3 cellular contexts compared by ENCODE assay signal in the genomic region with DNA sequence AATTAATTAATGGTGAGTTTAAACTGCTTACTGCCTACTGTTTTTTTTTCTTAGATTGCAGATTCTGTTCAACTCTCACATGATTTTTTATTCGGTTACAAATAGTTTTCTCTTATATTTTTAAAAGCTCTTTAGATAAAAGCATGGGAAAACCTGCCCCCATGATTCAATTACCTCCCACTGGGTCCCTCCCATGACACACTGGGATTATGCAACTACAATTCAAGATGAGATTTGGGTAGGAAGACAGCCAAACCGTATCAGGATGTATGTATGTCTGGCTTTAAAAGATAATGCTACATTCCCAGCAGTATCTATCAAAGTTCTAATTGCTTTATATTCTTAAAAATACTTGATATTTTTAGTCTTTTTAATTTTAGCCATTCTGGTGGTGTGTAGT.
TF ChIP-seq lines count a peak whose summit lies in the region.

No MANE protein-coding gene starts in this region.

TF ChIP-seq in SK-N-SH treated with all-trans-retinoic acid at 6 μM for 48 hours, 23 proteins besides CTCF, POLR2A, EP300 and RAD21 (continued from another document):
- no peak for TF ChIP-seq ZFP3 (CRISPR knock-in tag; IDR thresholded peaks at IDR 0.05)
- TF ChIP-seq BACH2 (CRISPR knock-in tag; IDR thresholded peaks at IDR 0.05; ENCODE audit: borderline replicate concordance): no peak
- 0 out of 2 replicates have a peak, but pooled peaks have one; percentile 13 for TF ChIP-seq ISL1 (CRISPR knock-in tag; IDR thresholded peaks at IDR 0.05)

TF ChIP-seq in SK-N-SH, 30 proteins besides CTCF, POLR2A, EP300 and RAD21 (continued from another document):
- TF ChIP-seq, protein P1, sequence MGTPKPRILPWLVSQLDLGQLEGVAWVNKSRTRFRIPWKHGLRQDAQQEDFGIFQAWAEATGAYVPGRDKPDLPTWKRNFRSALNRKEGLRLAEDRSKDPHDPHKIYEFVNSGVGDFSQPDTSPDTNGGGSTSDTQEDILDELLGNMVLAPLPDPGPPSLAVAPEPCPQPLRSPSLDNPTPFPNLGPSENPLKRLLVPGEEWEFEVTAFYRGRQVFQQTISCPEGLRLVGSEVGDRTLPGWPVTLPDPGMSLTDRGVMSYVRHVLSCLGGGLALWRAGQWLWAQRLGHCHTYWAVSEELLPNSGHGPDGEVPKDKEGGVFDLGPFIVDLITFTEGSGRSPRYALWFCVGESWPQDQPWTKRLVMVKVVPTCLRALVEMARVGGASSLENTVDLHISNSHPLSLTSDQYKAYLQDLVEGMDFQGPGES (IDR thresholded peaks at IDR 0.05; ENCODE audit: low read depth, low read length): no peak
- no peak for TF ChIP-seq GATA2 (CRISPR knock-in tag; IDR thresholded peaks at IDR 0.05)

TF ChIP-seq in H1, 55 proteins besides CTCF, POLR2A, EP300 and RAD21:
- no peak for TF ChIP-seq CHD1 (IDR thresholded peaks at IDR 0.05; ENCODE audit: low read depth, low read length)
- TF ChIP-seq TCF12 (IDR thresholded peaks at IDR 0.05; ENCODE audit: low read depth, low read length): no peak
- TF ChIP-seq POLR2AphosphoS5 (IDR thresholded peaks at IDR 0.05; ENCODE audit: low read depth, low read length): no peak
- peak; percentile 31; the same call in 1 of the 2 replicates for TF ChIP-seq CEBPB (IDR thresholded peaks at IDR 0.05; ENCODE audit: low read depth, low read length)
TF ChIP-seq in H1: peak in this region for 1.
